In genomic region chr17:17118399-17118798, GRCh38 we compare ENCODE assay signal across 14 cellular contexts.
DNase-seq lines count a peak whose midpoint lies in the region; ATAC-seq and TF ChIP-seq lines count a peak whose summit lies in the region.
"Had no signal": no experiment of that assay in that cellular context is flagged by ENCODE, and none has a peak within 500 bp of the region (broad histone marks: within the 10 kb centered on the region; RNA-seq: fewer than 3 reads in every experiment).

No MANE protein-coding gene starts in this region.

- no peaks in the 10 kb centered on the region for H3K9me3 Mint-ChIP-seq in activated CD4-positive, alpha-beta T cell treated with anti-CD3 and anti-CD28 coated beads for 36 hours (ENCODE audit: low read depth)
- H3K9me3 Mint-ChIP-seq in activated naive CD8-positive, alpha-beta T cell (ENCODE audit: low read depth), result no peaks in the 10 kb centered on the region

- no peak for DNase-seq in activated CD4-positive, alpha-beta T cell treated with anti-CD3 and anti-CD28 coated beads for 36 hours
- DNase-seq in activated CD4-positive, alpha-beta T cell treated with anti-CD3 and anti-CD28 coated beads, Interleukin-2, amount 50 U/mL, for 4 hours, result no peak
- DNase-seq in right lobe of liver (peak in 1 of 3 donors; percentile 53), suprapubic skin (ENCODE audit: low spot score in 2 of 2) (no peak), OCI-M2 (lab: John Stamatoyannopoulos, UW; ENCODE audit: unreplicated experiment) (no peak)
- DNase-seq: activated effector memory CD4-positive, alpha-beta T cell treated with Interleukin-2 at 50 U/mL for 16 hours; GDM1; NCI-H1436; NK-92 treated with Interleukin-12 subunit alpha and Interleukin-12 subunit beta, amount 100 ng/mL, for 24 hours; T-helper 9 cell had no signal

- H3K4me1 ChIP-seq in right lobe of liver (peaks cover 0 to 44% (median 16%) of the 10 kb centered on the region in 4 donors), suprapubic skin (peaks cover 53% of the 10 kb centered on the region)

- intact Hi-C loops in activated CD4-positive, alpha-beta T cell treated with anti-CD3 and anti-CD28 coated beads for 36 hours (cut with DNase I, micrococcal nuclease), result loop anchor here in 1 of 2 experiments (2.0 kb wide), 1 partner anchor 32 kb away; no protein-coding TSS in a partner anchor
- intact Hi-C loops in right lobe of liver (cut with DNase I), result no loop called here

- no peak for TF ChIP-seq EP300 in suprapubic skin (IDR thresholded peaks at IDR 0.05)

- peaks cover 81% of the 10 kb centered on the region for H3K4me1 Mint-ChIP-seq in activated CD4-positive, alpha-beta T cell treated with anti-CD3 and anti-CD28 coated beads for 36 hours
- peaks cover 81% of the 10 kb centered on the region for H3K4me1 Mint-ChIP-seq in activated naive CD8-positive, alpha-beta T cell (ENCODE audit: low read depth)

- H3K27me3 Mint-ChIP-seq in activated CD4-positive, alpha-beta T cell treated with anti-CD3 and anti-CD28 coated beads for 36 hours, result no peaks in the 10 kb centered on the region
- H3K27me3 Mint-ChIP-seq in activated naive CD8-positive, alpha-beta T cell, result no peaks in the 10 kb centered on the region

- H3K9me3 ChIP-seq in right lobe of liver (no peaks in the 10 kb centered on the region), suprapubic skin (no peaks in the 10 kb centered on the region)
- H3K9me3 ChIP-seq: neutrophil had no signal

- WGBS in right lobe of liver (ENCODE audit: insufficient coverage, low coverage, low lambda C conversion rate, missing lambda C conversion rate), result no CpG with 5 or more reads among the region's 4 CpGs
- WGBS in suprapubic skin, result 89% methylated on average over 3 of the region's 4 CpGs

- H3K36me3 ChIP-seq in right lobe of liver (no peaks in the 10 kb centered on the region), suprapubic skin (no peaks in the 10 kb centered on the region)
- H3K36me3 ChIP-seq: neutrophil had no signal

- H3K27ac ChIP-seq in right lobe of liver (peak overlapping the region; percentile 46 to 62 (median 49)), suprapubic skin (peak overlapping the region; percentile 46)
- H3K27ac ChIP-seq: neutrophil had no signal

- no peak for ATAC-seq in activated CD4-positive, alpha-beta T cell treated with anti-CD3 and anti-CD28 coated beads for 36 hours
- ATAC-seq in right lobe of liver (peak; percentile 70 to 75 (median 74)), GM18498 (IDR thresholded peaks at IDR 0.05; ENCODE audit: unreplicated experiment) (no peak), GM21526 (IDR thresholded peaks at IDR 0.05; ENCODE audit: low FRiP score, unreplicated experiment) (no peak)

- H3K27me3 ChIP-seq in right lobe of liver (no peaks in the 10 kb centered on the region), suprapubic skin (no peaks in the 10 kb centered on the region)
- H3K27me3 ChIP-seq: neutrophil had no signal

- H3K4me3 ChIP-seq in right lobe of liver (no peak overlapping the region), suprapubic skin (no peak overlapping the region)

- POLR2A ChIA-PET in activated CD4-positive, alpha-beta T cell treated with anti-CD3 and anti-CD28 coated beads for 36 hours (lab: Charles Lee), result no interaction called here

- CTCF ChIA-PET in activated CD4-positive, alpha-beta T cell treated with anti-CD3 and anti-CD28 coated beads for 36 hours (lab: Charles Lee), result interaction anchor here (0.6 to 1.6 kb wide), 2 partner anchors 23 to 125 kb away, joined by 5 to 6 read pairs; no protein-coding TSS in a partner anchor

- H3K36me3 Mint-ChIP-seq in activated CD4-positive, alpha-beta T cell treated with anti-CD3 and anti-CD28 coated beads for 36 hours (ENCODE audit: low read depth), result no peaks in the 10 kb centered on the region
- H3K36me3 Mint-ChIP-seq in activated naive CD8-positive, alpha-beta T cell, result no peaks in the 10 kb centered on the region

- H3K27ac Mint-ChIP-seq in activated CD4-positive, alpha-beta T cell treated with anti-CD3 and anti-CD28 coated beads for 36 hours, result peak overlapping the region; percentile 87
- H3K27ac Mint-ChIP-seq in activated naive CD8-positive, alpha-beta T cell, result peak overlapping the region; percentile 94

- TF ChIP-seq POLR2A in right lobe of liver (IDR thresholded peaks at IDR 0.05), result no peak
- no peak for TF ChIP-seq POLR2A in suprapubic skin (IDR thresholded peaks at IDR 0.05)

- TF ChIP-seq CTCF in right lobe of liver (IDR thresholded peaks at IDR 0.05) (no peak), suprapubic skin (IDR thresholded peaks at IDR 0.05) (no peak)

- no peak overlapping the region for H3K4me3 Mint-ChIP-seq in activated CD4-positive, alpha-beta T cell treated with anti-CD3 and anti-CD28 coated beads for 36 hours
- H3K4me3 Mint-ChIP-seq in activated naive CD8-positive, alpha-beta T cell, result peak overlapping the region; percentile 53

Comparison
In these comparisons a context has a peak if more than half of its experiments do, and no peak if none do; other contexts are left out.
1. ATAC-seq: peak in right lobe of liver (4 of 4); none in activated CD4-positive, alpha-beta T cell treated with anti-CD3 and anti-CD28 coated beads for 36 hours (single experiment), GM18498 (single experiment) and GM21526 (single experiment).